ENCODE assay signal across 8 cellular contexts in genomic region chr4:101527186-101527585, GRCh38.
DNase-seq lines count a peak whose midpoint lies in the region; ATAC-seq lines count a peak whose summit lies in the region.

No MANE protein-coding gene starts in this region.

- peaks cover 26% of the 10 kb centered on the region for H3K27me3 Mint-ChIP-seq in activated T-helper 1 cell treated with anti-CD3 and anti-CD28 coated beads, Interleukin-12 subunit alpha, Interleukin-12 subunit beta, Interleukin-2, Interleukin-4 antibody, amounts not matched to agents 30 ng/mL and 10 ng/mL and 1 ng/mL, durations not matched to agents 14 hours and 24 hours and 36 hours (ENCODE audit: insufficient read depth)

- H3K4me1 Mint-ChIP-seq in activated T-helper 1 cell treated with anti-CD3 and anti-CD28 coated beads, Interleukin-12 subunit alpha, Interleukin-12 subunit beta, Interleukin-2, Interleukin-4 antibody, amounts not matched to agents 30 ng/mL and 10 ng/mL and 1 ng/mL, durations not matched to agents 14 hours and 24 hours and 36 hours (ENCODE audit: low read depth): peaks cover 32% of the 10 kb centered on the region

- peaks cover 28% of the 10 kb centered on the region for H3K9me3 Mint-ChIP-seq in activated T-helper 1 cell treated with anti-CD3 and anti-CD28 coated beads, Interleukin-12 subunit alpha, Interleukin-12 subunit beta, Interleukin-2, Interleukin-4 antibody, amounts not matched to agents 30 ng/mL and 10 ng/mL and 1 ng/mL, durations not matched to agents 14 hours and 24 hours and 36 hours

- peak overlapping the region; percentile 8 for H3K4me3 Mint-ChIP-seq in activated T-helper 1 cell treated with anti-CD3 and anti-CD28 coated beads, Interleukin-12 subunit alpha, Interleukin-12 subunit beta, Interleukin-2, Interleukin-4 antibody, amounts not matched to agents 30 ng/mL and 10 ng/mL and 1 ng/mL, durations not matched to agents 14 hours and 24 hours and 36 hours

- no peaks in the 10 kb centered on the region for H3K9me3 ChIP-seq in MG63

- H3K27ac Mint-ChIP-seq in activated T-helper 1 cell treated with anti-CD3 and anti-CD28 coated beads, Interleukin-12 subunit alpha, Interleukin-12 subunit beta, Interleukin-2, Interleukin-4 antibody, amounts not matched to agents 30 ng/mL and 10 ng/mL and 1 ng/mL, durations not matched to agents 14 hours and 24 hours and 36 hours: peak overlapping the region; percentile 67

- intact Hi-C loops in activated T-helper 1 cell treated with anti-CD3 and anti-CD28 coated beads, Interleukin-12 subunit alpha, Interleukin-12 subunit beta, Interleukin-2, Interleukin-4 antibody, amounts not matched to agents 30 ng/mL and 10 ng/mL and 1 ng/mL, durations not matched to agents 14 hours and 24 hours and 36 hours (cut with micrococcal nuclease): loop anchor here (1.0 to 5.0 kb wide), 14 partner anchors 109 to 1445 kb away; partner anchors contain the start of genes PPP3CA and SLC39A8

- no peaks in the 10 kb centered on the region for H3K27me3 ChIP-seq in MG63

- no peak overlapping the region for H3K4me3 ChIP-seq in MG63

- ATAC-seq in GM19397 (IDR thresholded peaks at IDR 0.05; ENCODE audit: unreplicated experiment) (peak; percentile 97), HG03457 (IDR thresholded peaks at IDR 0.05; ENCODE audit: unreplicated experiment) (peak; percentile 99)

- no peaks in the 10 kb centered on the region for H3K36me3 ChIP-seq in MG63

- DNase-seq in activated T-helper 1 cell treated with anti-CD3 and anti-CD28 coated beads, Interleukin-12 subunit alpha, Interleukin-12 subunit beta, Interleukin-2, Interleukin-4 antibody, amounts not matched to agents 30 ng/mL and 10 ng/mL and 1 ng/mL, durations not matched to agents 14 hours and 24 hours and 36 hours (ENCODE audit: low spot score): peak; percentile 68
- DNase-seq in stimulated activated CD4-positive, alpha-beta T cell treated with anti-CD3 and anti-CD28 coated beads, TNF-alpha, amount 100 ng/mL, for 48 hours (ENCODE audit: low read depth in 3 of 3): peak; percentile 35 to 53 (median 52)
- no peak for DNase-seq in MG63
- DNase-seq in Ammon's horn (ENCODE audit: low spot score): no peak
- DNase-seq in Kasumi-1 (lab: John Stamatoyannopoulos, UW): no peak
- no peak for DNase-seq in DMS 273 (lab: John Stamatoyannopoulos, UW; ENCODE audit: unreplicated experiment)

- H3K36me3 Mint-ChIP-seq in activated T-helper 1 cell treated with anti-CD3 and anti-CD28 coated beads, Interleukin-12 subunit alpha, Interleukin-12 subunit beta, Interleukin-2, Interleukin-4 antibody, amounts not matched to agents 30 ng/mL and 10 ng/mL and 1 ng/mL, durations not matched to agents 14 hours and 24 hours and 36 hours (ENCODE audit: low read depth): no peaks in the 10 kb centered on the region

Comparison
In these comparisons a context has a peak if more than half of its experiments do, and no peak if none do; other contexts are left out.
1. DNase-seq: peak in activated T-helper 1 cell treated with anti-CD3 and anti-CD28 coated beads, Interleukin-12 subunit alpha, Interleukin-12 subunit beta, Interleukin-2, Interleukin-4 antibody, amounts not matched to agents 30 ng/mL and 10 ng/mL and 1 ng/mL, durations not matched to agents 14 hours and 24 hours and 36 hours (single experiment) and stimulated activated CD4-positive, alpha-beta T cell treated with anti-CD3 and anti-CD28 coated beads, TNF-alpha, amount 100 ng/mL, for 48 hours (3 of 3); none in MG63 (single experiment), Ammon's horn (single experiment), Kasumi-1 (0 of 2) and DMS 273 (single experiment).